ENCODE assay signal across 22 cellular contexts in the genomic region with DNA sequence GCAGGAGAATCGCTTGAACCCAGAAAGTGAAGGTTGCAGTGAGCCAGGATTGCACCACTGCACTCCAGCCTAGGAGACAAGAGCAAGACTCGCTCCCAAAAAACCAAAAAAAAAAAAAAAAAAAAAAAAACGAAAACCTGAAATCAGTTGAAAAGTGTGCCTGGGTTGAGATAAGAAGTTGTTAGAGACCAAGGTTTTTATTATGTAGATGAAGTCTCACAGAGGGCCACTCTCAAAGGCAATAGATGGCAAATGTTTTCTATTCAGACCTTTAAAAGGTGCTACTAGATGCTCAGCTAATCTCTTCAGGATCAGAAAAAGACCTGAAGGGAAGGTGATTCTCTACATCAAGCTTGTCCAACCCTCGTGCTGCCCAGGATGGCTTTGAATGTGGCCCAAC. TPM values are rescaled to one million over a fixed set of nuclear protein-coding genes. Genes with fewer than 3 reads are reported as not detected.
DNase-seq lines count a peak whose midpoint lies in the region; TF ChIP-seq lines count a peak whose summit lies in the region.
"Had no signal": no experiment of that assay in that cellular context is flagged by ENCODE, and none has a peak within 500 bp of the region (broad histone marks: within the 10 kb centered on the region; RNA-seq: fewer than 3 reads in every experiment).

No MANE protein-coding gene starts in this region.

- intact Hi-C loops in left ventricle myocardium inferior (cut with micrococcal nuclease) (no loop called here), cardiac septum (cut with DNase I) (no loop called here), vagina (cut with DNase I) (no loop called here), testis (cut with DNase I; ENCODE audit: low total_unique reads) (no loop called here)

- no peak for TF ChIP-seq POLR2A in vagina (IDR thresholded peaks at IDR 0.05)
- TF ChIP-seq POLR2A in testis (IDR thresholded peaks at IDR 0.05): no peak

- H3K9me3 Mint-ChIP-seq in chondrocyte (ENCODE audit: low read depth) (no peaks in the 10 kb centered on the region), nephron (no peaks in the 10 kb centered on the region), endothelial cell (ENCODE audit: unreplicated experiment) (no peaks in the 10 kb centered on the region)
- H3K9me3 Mint-ChIP-seq: activated CD8-positive, alpha-beta T cell treated with anti-CD3 and anti-CD28 coated beads for 36 hours; stimulated activated naive CD8-positive, alpha-beta T cell treated with anti-CD3 and anti-CD28 coated beads, Interleukin-15, amount 100 ng/mL, for 72 hours had no signal

- H3K36me3 ChIP-seq in left ventricle myocardium inferior (peaks cover 11% of the 10 kb centered on the region), vagina (no peaks in the 10 kb centered on the region), testis (ENCODE audit: low read depth, missing control alignments) (no peaks in the 10 kb centered on the region)
- H3K36me3 ChIP-seq: BE2C, cardiac muscle cell, neutrophil had no signal

- H3K4me1 Mint-ChIP-seq in chondrocyte (ENCODE audit: low read depth): peaks cover 86% of the 10 kb centered on the region
- H3K4me1 Mint-ChIP-seq in nephron: peaks cover 83% of the 10 kb centered on the region
- H3K4me1 Mint-ChIP-seq in endothelial cell (ENCODE audit: unreplicated experiment): peaks cover 58% of the 10 kb centered on the region

- no peak overlapping the region for H3K4me3 ChIP-seq in left ventricle myocardium inferior
- H3K4me3 ChIP-seq in vagina: no peak overlapping the region
- no peak overlapping the region for H3K4me3 ChIP-seq in testis
- H3K4me3 ChIP-seq: adrenal gland, cardiac muscle cell, dorsolateral prefrontal cortex had no signal

- H3K27me3 Mint-ChIP-seq in chondrocyte (ENCODE audit: low read depth) (no peaks in the 10 kb centered on the region), nephron (ENCODE audit: low read depth) (peaks cover 3% of the 10 kb centered on the region), endothelial cell (ENCODE audit: unreplicated experiment) (peaks cover 14% of the 10 kb centered on the region)
- H3K27me3 Mint-ChIP-seq: activated CD8-positive, alpha-beta T cell treated with anti-CD3 and anti-CD28 coated beads for 36 hours; stimulated activated naive CD8-positive, alpha-beta T cell treated with anti-CD3 and anti-CD28 coated beads, Interleukin-15, amount 100 ng/mL, for 72 hours had no signal

- H3K4me3 Mint-ChIP-seq in chondrocyte (ENCODE audit: unreplicated experiment): no peak overlapping the region
- no peak overlapping the region for H3K4me3 Mint-ChIP-seq in nephron
- H3K4me3 Mint-ChIP-seq in endothelial cell (ENCODE audit: unreplicated experiment): no peak overlapping the region
- H3K4me3 Mint-ChIP-seq: activated CD8-positive, alpha-beta T cell treated with anti-CD3 and anti-CD28 coated beads for 36 hours; stimulated activated naive CD8-positive, alpha-beta T cell treated with anti-CD3 and anti-CD28 coated beads, Interleukin-15, amount 100 ng/mL, for 72 hours had no signal

- H3K36me3 Mint-ChIP-seq in chondrocyte (ENCODE audit: low read depth): peaks cover 14% of the 10 kb centered on the region
- H3K36me3 Mint-ChIP-seq in nephron (ENCODE audit: low read depth): peaks cover 47% of the 10 kb centered on the region
- H3K36me3 Mint-ChIP-seq in endothelial cell (ENCODE audit: low read depth, unreplicated experiment): peaks cover 66% of the 10 kb centered on the region

- H3K27ac Mint-ChIP-seq in chondrocyte (ENCODE audit: unreplicated experiment) (peak overlapping the region; percentile 97), nephron (peak overlapping the region; percentile 95 to 97 (median 97)), endothelial cell (ENCODE audit: unreplicated experiment) (no peak overlapping the region)
- H3K27ac Mint-ChIP-seq: activated CD8-positive, alpha-beta T cell treated with anti-CD3 and anti-CD28 coated beads for 36 hours had no signal

- H3K27me3 ChIP-seq in left ventricle myocardium inferior (ENCODE audit: low read depth) (no peaks in the 10 kb centered on the region), vagina (no peaks in the 10 kb centered on the region), testis (no peaks in the 10 kb centered on the region)
- H3K27me3 ChIP-seq: adrenal gland, BE2C, cardiac muscle cell, dorsolateral prefrontal cortex, foreskin keratinocyte, neutrophil had no signal

- no peak for DNase-seq in left ventricle myocardium inferior
- DNase-seq in cardiac septum (ENCODE audit: low spot score): no peak
- DNase-seq in chondrocyte (ENCODE audit: low spot score): no peak
- no peak for DNase-seq in vagina (ENCODE audit: extremely low spot score in 2 of 2)
- no peak for DNase-seq in testis
- no peak for DNase-seq in endothelial cell (ENCODE audit: low spot score)
- DNase-seq in GM13977 (ENCODE audit: low spot score): no peak
- DNase-seq: activated CD4-positive, CD25-positive, alpha-beta regulatory T cell; activated CD8-positive, alpha-beta T cell treated with anti-CD3 and anti-CD28 coated beads for 36 hours; activated gamma-delta T cell treated with Interleukin-2 at 50 U/mL for 16 hours; adrenal gland; BE2C; dorsolateral prefrontal cortex; foreskin keratinocyte; KG1; NCI-H1694; NCI-H526 treated with DMSO at 0.1 percent for 48 hours; stimulated activated CD4-positive, alpha-beta T cell treated with anti-CD3 and anti-CD28 coated beads, Interleukin-4, amount 100 ng/mL, for 4 hours; stimulated activated naive CD8-positive, alpha-beta T cell treated with anti-CD3 and anti-CD28 coated beads, Interleukin-15, amount 100 ng/mL, for 72 hours had no signal

- in situ Hi-C loops in GM13977 (cut with MboI; ENCODE audit: low pct_unique_long_range_greater_than_20kb, low sequenced_read_pairs, unreplicated experiment): no loop called here

- WGBS in testis, 2 donors: 76 to 83% methylated on average over 4 of the region's 4 CpGs

- TF ChIP-seq CTCF in left ventricle myocardium inferior (IDR thresholded peaks at IDR 0.05; ENCODE audit: borderline replicate concordance) (no peak), chondrocyte (IDR thresholded peaks at IDR 0.05) (no peak), nephron (IDR thresholded peaks at IDR 0.05; ENCODE audit: unreplicated experiment in 3 of 3) (no peak), vagina (IDR thresholded peaks at IDR 0.05) (no peak), testis (IDR thresholded peaks at IDR 0.05) (no peak), endothelial cell (IDR thresholded peaks at IDR 0.05; ENCODE audit: unreplicated experiment) (no peak), GM13977 (IDR thresholded peaks at IDR 0.05; ENCODE audit: extremely low read depth, insufficient read depth, missing control alignments) (no peak)

- H3K9me3 ChIP-seq in left ventricle myocardium inferior (replicated peaks) (no peaks in the 10 kb centered on the region), vagina (no peaks in the 10 kb centered on the region), testis (no peaks in the 10 kb centered on the region)
- H3K9me3 ChIP-seq: adrenal gland, BE2C, neutrophil had no signal

- peaks cover 93% of the 10 kb centered on the region for H3K4me1 ChIP-seq in left ventricle myocardium inferior
- peaks cover 82% of the 10 kb centered on the region for H3K4me1 ChIP-seq in vagina
- H3K4me1 ChIP-seq in testis: peaks cover 77% of the 10 kb centered on the region

- H3K27ac ChIP-seq in left ventricle myocardium inferior (replicated peaks) (peak overlapping the region; percentile 85), vagina (peak overlapping the region; percentile 76), testis (no peak overlapping the region)
- H3K27ac ChIP-seq: cardiac muscle cell, foreskin keratinocyte, neutrophil had no signal

RNA-seq across cellular contexts. Expression of gene CAPN2, which starts 17.6 kb away (rescaled TPM):
- total RNA-seq in left ventricle myocardium inferior (65.3 TPM), cardiac septum (80.0 TPM), chondrocyte (202 to 241 TPM (median 238 TPM) in 3 replicates), vagina (208 TPM), testis (100 to 1,000 TPM; 174 to 179 TPM), endothelial cell (ENCODE audit: unreplicated experiment) (184 TPM)
- polyA plus RNA-seq in testis (ENCODE audit: insufficient read depth, low read depth, low replicate concordance): 99.0 TPM

Comparison
In these comparisons a context has a peak if more than half of its experiments do, and no peak if none do; other contexts are left out.
1. H3K27ac ChIP-seq: peak in left ventricle myocardium inferior (single experiment) and vagina (single experiment); none in testis (0 of 2).